ENCODE assay signal across 10 cellular contexts in genomic region chr1:171257207-171258052, GRCh38. TPM values are rescaled to one million over a fixed set of nuclear protein-coding genes. Genes with fewer than 3 reads are reported as not detected.
DNase-seq lines count a peak whose midpoint lies in the region; ATAC-seq and TF ChIP-seq lines count a peak whose summit lies in the region.
"Had no signal": no experiment of that assay in that cellular context is flagged by ENCODE, and none has a peak within 500 bp of the region (broad histone marks: within the 10 kb centered on the region; RNA-seq: fewer than 3 reads in every experiment).

No MANE protein-coding gene starts in this region.

- H3K4me3 ChIP-seq in adipocyte (ENCODE audit: low read length) (no peak overlapping the region), heart right ventricle (peak overlapping the region in 1 of 10 donors; percentile 17), spleen (no peak overlapping the region)
- H3K4me3 ChIP-seq: gastrocnemius medialis had no signal

- ATAC-seq in heart right ventricle: peak in 6 of 8 donors; percentile 31 to 64 (median 38)
- no peak for ATAC-seq in HG02981 (IDR thresholded peaks at IDR 0.05; ENCODE audit: unreplicated experiment)
- ATAC-seq: activated naive CD8-positive, alpha-beta T cell treated with anti-CD3 and anti-CD28 coated beads, Interleukin-2, amount 50 U/mL, for 24 hours; gastrocnemius medialis had no signal

- intact Hi-C loops in heart right ventricle (cut with DNase I) (loop anchor here in 1 of 10 donors (5.0 kb wide), 1 partner anchor 55 kb away; the partner anchor contains the start of gene FMO4), spleen (cut with DNase I; ENCODE audit: low total_unique reads) (no loop called here)
- intact Hi-C loops in activated T-helper 2 cell treated with anti-CD3 and anti-CD28 coated beads, Interferon-gamma antibody, Interleukin-2, Interleukin-4, amounts not matched to agents 10 μg/mL and 5 μg/mL and 100 μg/mL, durations not matched to agents 14 hours and 24 hours and 36 hours (cut with micrococcal nuclease): no loop called here

- TF ChIP-seq POLR2A in spleen (IDR thresholded peaks at IDR 0.05): no peak

- no peaks in the 10 kb centered on the region for H3K36me3 ChIP-seq in adipocyte (ENCODE audit: control insufficient read depth, insufficient read depth, low read length, severe bottlenecking)
- no peaks in the 10 kb centered on the region for H3K36me3 ChIP-seq in heart right ventricle
- H3K36me3 ChIP-seq in spleen: no peaks in the 10 kb centered on the region
- H3K36me3 ChIP-seq: gastrocnemius medialis had no signal

- H3K27me3 ChIP-seq in adipocyte (replicated peaks; ENCODE audit: control insufficient read depth, insufficient read depth, low read length) (no peaks in the 10 kb centered on the region), heart right ventricle (peaks cover 0 to 18% (median 6%) of the 10 kb centered on the region in 7 donors), spleen (replicated peaks in 1 of 7) (peaks cover 0 to 31% (median 3%) of the 10 kb centered on the region in 7 donors)
- H3K27me3 ChIP-seq: gastrocnemius medialis had no signal

- H3K4me1 Mint-ChIP-seq in activated T-helper 2 cell treated with anti-CD3 and anti-CD28 coated beads, Interferon-gamma antibody, Interleukin-2, Interleukin-4, amounts not matched to agents 10 μg/mL and 5 μg/mL and 100 μg/mL, durations not matched to agents 14 hours and 24 hours and 36 hours (ENCODE audit: low read depth): peaks cover 3% of the 10 kb centered on the region

- H3K27ac ChIP-seq in heart right ventricle (peak overlapping the region in 5 of 10 donors; percentile 31 to 62 (median 42)), spleen (no peak overlapping the region)
- H3K27ac ChIP-seq: gastrocnemius medialis had no signal

- no peak overlapping the region for H3K27ac Mint-ChIP-seq in activated T-helper 2 cell treated with anti-CD3 and anti-CD28 coated beads, Interferon-gamma antibody, Interleukin-2, Interleukin-4, amounts not matched to agents 10 μg/mL and 5 μg/mL and 100 μg/mL, durations not matched to agents 14 hours and 24 hours and 36 hours
- H3K27ac Mint-ChIP-seq: activated naive CD8-positive, alpha-beta T cell treated with anti-CD3 and anti-CD28 coated beads, Interleukin-2, amount 50 U/mL, for 24 hours had no signal

- H3K36me3 Mint-ChIP-seq in activated T-helper 2 cell treated with anti-CD3 and anti-CD28 coated beads, Interferon-gamma antibody, Interleukin-2, Interleukin-4, amounts not matched to agents 10 μg/mL and 5 μg/mL and 100 μg/mL, durations not matched to agents 14 hours and 24 hours and 36 hours (ENCODE audit: low read depth): no peaks in the 10 kb centered on the region

- H3K4me3 Mint-ChIP-seq in activated T-helper 2 cell treated with anti-CD3 and anti-CD28 coated beads, Interferon-gamma antibody, Interleukin-2, Interleukin-4, amounts not matched to agents 10 μg/mL and 5 μg/mL and 100 μg/mL, durations not matched to agents 14 hours and 24 hours and 36 hours (ENCODE audit: low read depth): no peak overlapping the region
- H3K4me3 Mint-ChIP-seq: activated naive CD8-positive, alpha-beta T cell treated with anti-CD3 and anti-CD28 coated beads, Interleukin-2, amount 50 U/mL, for 24 hours had no signal

- H3K4me1 ChIP-seq in adipocyte (ENCODE audit: control insufficient read depth, insufficient read depth, low read length) (peaks cover 29% of the 10 kb centered on the region), heart right ventricle (peaks cover 0 to 21% (median 7%) of the 10 kb centered on the region in 9 donors), spleen (peaks cover 0 to 6% (median under 1%) of the 10 kb centered on the region in 6 donors)
- H3K4me1 ChIP-seq: gastrocnemius medialis had no signal

- no peaks in the 10 kb centered on the region for H3K9me3 Mint-ChIP-seq in activated T-helper 2 cell treated with anti-CD3 and anti-CD28 coated beads, Interferon-gamma antibody, Interleukin-2, Interleukin-4, amounts not matched to agents 10 μg/mL and 5 μg/mL and 100 μg/mL, durations not matched to agents 14 hours and 24 hours and 36 hours
- H3K9me3 Mint-ChIP-seq: activated naive CD8-positive, alpha-beta T cell treated with anti-CD3 and anti-CD28 coated beads, Interleukin-2, amount 50 U/mL, for 24 hours had no signal

- TF ChIP-seq CTCF in heart right ventricle (IDR thresholded peaks at IDR 0.05) (no peak), spleen (IDR thresholded peaks at IDR 0.05 in 8 of 11, conservative IDR thresholded peaks at IDR 0.05 in 3 of 11) (no peak)

- H3K9me3 ChIP-seq in adipocyte (ENCODE audit: control insufficient read depth, low read length) (no peaks in the 10 kb centered on the region), heart right ventricle (no peaks in the 10 kb centered on the region), spleen (no peaks in the 10 kb centered on the region)
- H3K9me3 ChIP-seq: gastrocnemius medialis had no signal

- DNase-seq in HPDE6-E6E7 (ENCODE audit: extremely low spot score) (peak; percentile 63), adipocyte (ENCODE audit: low read depth) (peak; percentile 47), heart right ventricle (no peak), spleen (peak; percentile 53), GM19238 (ENCODE audit: insufficient read length, low spot score) (no peak)
- no peak for DNase-seq in activated T-helper 2 cell treated with anti-CD3 and anti-CD28 coated beads, Interferon-gamma antibody, Interleukin-2, Interleukin-4, amounts not matched to agents 10 μg/mL and 5 μg/mL and 100 μg/mL, durations not matched to agents 14 hours and 24 hours and 36 hours (ENCODE audit: low spot score)
- DNase-seq: activated CD4-positive, alpha-beta T cell treated with anti-CD3 and anti-CD28 coated beads for 48 hours; activated naive CD8-positive, alpha-beta T cell treated with anti-CD3 and anti-CD28 coated beads, Interleukin-2, amount 50 U/mL, for 24 hours; gastrocnemius medialis had no signal

- H3K27me3 Mint-ChIP-seq in activated T-helper 2 cell treated with anti-CD3 and anti-CD28 coated beads, Interferon-gamma antibody, Interleukin-2, Interleukin-4, amounts not matched to agents 10 μg/mL and 5 μg/mL and 100 μg/mL, durations not matched to agents 14 hours and 24 hours and 36 hours (ENCODE audit: low read depth): peaks cover 19% of the 10 kb centered on the region

- WGBS in heart right ventricle, 2 donors: 53 to 58% methylated on average over 11 of the region's 11 CpGs
- WGBS in spleen, 5 donors: 71 to 82% (median 76%) methylated on average over 11 of the region's 11 CpGs

- no peak overlapping the region for H3K9ac ChIP-seq in adipocyte (ENCODE audit: low read length)

RNA-seq across cellular contexts. Expression of gene FMO1, which starts 9.1 kb away (rescaled TPM):
- 1 to 10 TPM in 4 of 10 donors, under 1 TPM in 4, not detected in 2; 0.15 to 7.8 (median 0.92) TPM for total RNA-seq in heart right ventricle
- under 1 TPM in 1 of 2 donors, not detected in 1; 0.16 TPM for polyA plus RNA-seq in heart right ventricle
- total RNA-seq in spleen: not detected
- under 1 TPM; 0.17 to 0.30 (median 0.22) TPM for polyA plus RNA-seq in spleen
- not detected in 2 replicates for total RNA-seq in activated T-helper 2 cell treated with anti-CD3 and anti-CD28 coated beads, Interferon-gamma antibody, Interleukin-2, Interleukin-4, amounts not matched to agents 10 μg/mL and 5 μg/mL and 100 μg/mL, durations not matched to agents 14 hours and 24 hours and 36 hours

RNA-seq across cellular contexts. Expression of gene FMO4, which starts 56.6 kb away (rescaled TPM):
- 1 to 10 TPM; 2.8 to 8.7 (median 5.3) TPM for total RNA-seq in heart right ventricle
- 1 to 10 TPM; 1.7 to 7.6 TPM for polyA plus RNA-seq in heart right ventricle
- 10 to 100 TPM in 1 of 7 donors, 1 to 10 TPM in 6; 2.0 to 10.8 (median 4.6) TPM for total RNA-seq in spleen
- 1 to 10 TPM; 3.0 to 3.5 (median 3.0) TPM for polyA plus RNA-seq in spleen
- total RNA-seq in activated T-helper 2 cell treated with anti-CD3 and anti-CD28 coated beads, Interferon-gamma antibody, Interleukin-2, Interleukin-4, amounts not matched to agents 10 μg/mL and 5 μg/mL and 100 μg/mL, durations not matched to agents 14 hours and 24 hours and 36 hours: 1.5 and 1.8 TPM in 2 replicates

Comparison
In these comparisons a context has a peak if more than half of its experiments do, and no peak if none do; other contexts are left out.
1. DNase-seq: peak in HPDE6-E6E7 (single experiment), adipocyte (single experiment) and spleen (single experiment); none in heart right ventricle (0 of 2), GM19238 (single experiment) and activated T-helper 2 cell treated with anti-CD3 and anti-CD28 coated beads, Interferon-gamma antibody, Interleukin-2, Interleukin-4, amounts not matched to agents 10 μg/mL and 5 μg/mL and 100 μg/mL, durations not matched to agents 14 hours and 24 hours and 36 hours (single experiment).